1 cellular context compared by ENCODE assay signal in genomic region chr3:42732196-42732828, GRCh38.
TF ChIP-seq lines count a peak whose summit lies in the region.

No MANE protein-coding gene starts in this region.

TF ChIP-seq in HepG2, 621 proteins besides CTCF, POLR2A, EP300 and RAD21 (continues in another document):
- 0 out of 2 replicates have a peak, but pooled peaks have one; percentile 33 for TF ChIP-seq ZNF362 (CRISPR knock-in tag; IDR thresholded peaks at IDR 0.05; ENCODE audit: borderline replicate concordance)
- peak; percentile 93; the same call in 1 of the 2 replicates for TF ChIP-seq ZBTB10 (CRISPR knock-in tag; IDR thresholded peaks at IDR 0.05; ENCODE audit: borderline replicate concordance)
- TF ChIP-seq PAXIP1 (CRISPR knock-in tag; conservative IDR thresholded peaks at IDR 0.05), result peak; percentile 95
- no peak for TF ChIP-seq ZFP37 (CRISPR knock-in tag; IDR thresholded peaks at IDR 0.05; ENCODE audit: borderline replicate concordance)
- TF ChIP-seq MAZ (IDR thresholded peaks at IDR 0.05; ENCODE audit: borderline replicate concordance, low read depth, low read length), result peak; percentile 51; the same call in 1 of the 2 replicates
- TF ChIP-seq MAZ (CRISPR knock-in tag; IDR thresholded peaks at IDR 0.05; ENCODE audit: low read depth), result peak; percentile 77; the same call in 1 of the 2 replicates
- TF ChIP-seq ZNF614 (CRISPR knock-in tag; IDR thresholded peaks at IDR 0.05; ENCODE audit: borderline replicate concordance), result peak; percentile 31; the same call in 1 of the 2 replicates
- TF ChIP-seq ATF7-NPFF (CRISPR knock-in tag; IDR thresholded peaks at IDR 0.05; ENCODE audit: low read depth), result 0 out of 2 replicates have a peak, but pooled peaks have one; percentile 54
- TF ChIP-seq IRF9 (CRISPR knock-in tag; IDR thresholded peaks at IDR 0.05; ENCODE audit: borderline replicate concordance), result peak; percentile 81; the same call in 1 of the 2 replicates
- peak; percentile 91 for TF ChIP-seq ZBTB7A (CRISPR knock-in tag; IDR thresholded peaks at IDR 0.05)
- peak; percentile 49; the same call in 1 of the 2 replicates for TF ChIP-seq ZNF281 (CRISPR knock-in tag; IDR thresholded peaks at IDR 0.05; ENCODE audit: borderline replicate concordance)
- peak; percentile 60; the same call in 1 of the 2 replicates for TF ChIP-seq IRX3 (CRISPR knock-in tag; IDR thresholded peaks at IDR 0.05; ENCODE audit: borderline replicate concordance, low read depth)
- 0 out of 2 replicates have a peak, but pooled peaks have one; percentile 51 for TF ChIP-seq SNAPC5 (CRISPR knock-in tag; IDR thresholded peaks at IDR 0.05; ENCODE audit: borderline replicate concordance)
- peak; percentile 63; the same call in 1 of the 2 replicates for TF ChIP-seq YEATS4 (CRISPR knock-in tag; IDR thresholded peaks at IDR 0.05; ENCODE audit: borderline replicate concordance)
- TF ChIP-seq ATF7 (IDR thresholded peaks at IDR 0.05), result no peak
- no peak for TF ChIP-seq ATF7 (CRISPR knock-in tag; IDR thresholded peaks at IDR 0.05)
- peak; percentile 47 to 61; a peak in 3 of 4 replicates for TF ChIP-seq NR2F1 (CRISPR knock-in tag; IDR thresholded peaks at IDR 0.05)
- TF ChIP-seq BCL6 (CRISPR knock-in tag; IDR thresholded peaks at IDR 0.05), result peak; percentile 44; the same call in 1 of the 2 replicates
- peak; percentile 76 for TF ChIP-seq HDAC2 (CRISPR knock-in tag; IDR thresholded peaks at IDR 0.05)
- peak; percentile 25; the same call in 1 of the 2 replicates for TF ChIP-seq STAG1 (CRISPR knock-in tag; IDR thresholded peaks at IDR 0.05)
- peak; percentile 39 for TF ChIP-seq CREM (IDR thresholded peaks at IDR 0.05)
- no peak for TF ChIP-seq CREM (CRISPR knock-in tag; IDR thresholded peaks at IDR 0.05)
- TF ChIP-seq ZNF264 (CRISPR knock-in tag; IDR thresholded peaks at IDR 0.05), result peak; percentile 67; the same call in 1 of the 2 replicates
- TF ChIP-seq ZBTB39 (CRISPR knock-in tag; IDR thresholded peaks at IDR 0.05), result peak; percentile 2; the same call in 1 of the 2 replicates
- TF ChIP-seq NFIC (IDR thresholded peaks at IDR 0.05; ENCODE audit: low read length), result peak; percentile 58; the same call in 1 of the 2 replicates
- TF ChIP-seq RBM39 (IDR thresholded peaks at IDR 0.05; ENCODE audit: low read depth, low read length, poor library complexity, severe bottlenecking), result peak; percentile 32
- TF ChIP-seq BRCA1 (CRISPR knock-in tag; IDR thresholded peaks at IDR 0.05), result no peak
- TF ChIP-seq SALL1 (CRISPR knock-in tag; IDR thresholded peaks at IDR 0.05), result peak; percentile 92
- peak; percentile 73 for TF ChIP-seq DMAP1 (CRISPR knock-in tag; IDR thresholded peaks at IDR 0.05)
- TF ChIP-seq NR2C2 (CRISPR knock-in tag; IDR thresholded peaks at IDR 0.05; ENCODE audit: borderline replicate concordance), result peak; percentile 74
- TF ChIP-seq SAFB2 (CRISPR knock-in tag; IDR thresholded peaks at IDR 0.05; ENCODE audit: borderline replicate concordance, low read depth), result peak; percentile 32; the same call in 1 of the 2 replicates
- 0 out of 2 replicates have a peak, but pooled peaks have one; percentile 37 for TF ChIP-seq RBFOX2 (IDR thresholded peaks at IDR 0.05; ENCODE audit: low read depth, low read length)
- TF ChIP-seq ZBTB25 (CRISPR knock-in tag; IDR thresholded peaks at IDR 0.05), result no peak; the same call in 1 of the 2 replicates
- peak; percentile 71 for TF ChIP-seq DRAP1 (CRISPR knock-in tag; IDR thresholded peaks at IDR 0.05)
- peak; percentile 66; the same call in 1 of the 2 replicates for TF ChIP-seq HNF4A (CRISPR knock-in tag; IDR thresholded peaks at IDR 0.05)
- TF ChIP-seq NCOA2 (CRISPR knock-in tag; IDR thresholded peaks at IDR 0.05), result peak; percentile 88
- TF ChIP-seq ZNF121 (CRISPR knock-in tag; IDR thresholded peaks at IDR 0.05), result peak; percentile 12; the same call in 1 of the 2 replicates
- TF ChIP-seq ZSCAN25 (CRISPR knock-in tag; IDR thresholded peaks at IDR 0.05), result no peak
- TF ChIP-seq CENPBD1 (CRISPR knock-in tag; IDR thresholded peaks at IDR 0.05; ENCODE audit: borderline replicate concordance, low read depth), result no peak
- TF ChIP-seq ELF4 (CRISPR knock-in tag; IDR thresholded peaks at IDR 0.05; ENCODE audit: borderline replicate concordance), result no peak
- TF ChIP-seq HIVEP1 (CRISPR knock-in tag; IDR thresholded peaks at IDR 0.05), result 0 out of 2 replicates have a peak, but pooled peaks have one; percentile 33
- peak; percentile 76; the same call in 1 of the 2 replicates for TF ChIP-seq ZNF230 (CRISPR knock-in tag; IDR thresholded peaks at IDR 0.05)
- TF ChIP-seq ZNF432 (CRISPR knock-in tag; IDR thresholded peaks at IDR 0.05; ENCODE audit: borderline replicate concordance), result no peak
- no peak for TF ChIP-seq LCORL (IDR thresholded peaks at IDR 0.05)
- TF ChIP-seq LCORL (CRISPR knock-in tag; IDR thresholded peaks at IDR 0.05), result peak; percentile 50; the same call in 1 of the 2 replicates
- TF ChIP-seq NR2F2 (IDR thresholded peaks at IDR 0.05; ENCODE audit: borderline replicate concordance, low read depth), result peak; percentile 54; the same call in 1 of the 2 replicates
- TF ChIP-seq ZNF543 (CRISPR knock-in tag; IDR thresholded peaks at IDR 0.05), result peak; percentile 81; the same call in 1 of the 2 replicates
- peak; percentile 68; the same call in 1 of the 2 replicates for TF ChIP-seq SIX1 (CRISPR knock-in tag; IDR thresholded peaks at IDR 0.05; ENCODE audit: borderline replicate concordance)
